Comparison of ENCODE assay signal across 21 cellular contexts in genomic region chr2:73043978-73044832, GRCh38. TPM values are rescaled to one million over a fixed set of nuclear protein-coding genes. Genes with fewer than 3 reads are reported as not detected.
A peak's percentile ranks its signal among the peaks of the same experiment; 100 is the strongest.
DNase-seq lines count a peak whose midpoint lies in the region; ATAC-seq, FAIRE-seq and TF ChIP-seq lines count a peak whose summit lies in the region.
"Had no signal": no experiment of that assay in that cellular context is flagged by ENCODE, and none has a peak within 500 bp of the region (broad histone marks: within the 10 kb centered on the region; RNA-seq: fewer than 3 reads in every experiment).

No MANE protein-coding gene starts in this region.

- H3K9me3 Mint-ChIP-seq in astrocyte (ENCODE audit: unreplicated experiment): no peaks in the 10 kb centered on the region

- H3K9ac ChIP-seq in DND-41 (ENCODE audit: low read depth, low read length): no peak overlapping the region
- H3K9ac ChIP-seq in astrocyte (ENCODE audit: low read length): no peak overlapping the region
- H3K9ac ChIP-seq in SK-N-SH: no peak overlapping the region

- no peak for TF ChIP-seq RAD21 in SK-N-SH (IDR thresholded peaks at IDR 0.05; ENCODE audit: low read length)

- peaks cover 5% of the 10 kb centered on the region for H3K4me1 Mint-ChIP-seq in astrocyte (ENCODE audit: low read depth, unreplicated experiment)

- intact Hi-C loops in testis (cut with DNase I; ENCODE audit: low total_unique reads): no loop called here

- no peaks in the 10 kb centered on the region for H3F3A ChIP-seq in SK-N-SH (replicated peaks; ENCODE audit: insufficient read depth)

- H3K27ac Mint-ChIP-seq in astrocyte (ENCODE audit: unreplicated experiment): no peak overlapping the region

- no peaks in the 10 kb centered on the region for H3K9me2 ChIP-seq in SK-N-SH

- WGBS in SK-N-SH (ENCODE audit: low lambda C conversion rate): 98% methylated on average over 10 of the region's 12 CpGs
- 83 to 86% methylated on average over 11 to 12 of the region's 12 CpGs for WGBS in testis, 2 donors

- H2AFZ ChIP-seq in DND-41 (ENCODE audit: low read depth, low read length): no peak overlapping the region
- no peak overlapping the region for H2AFZ ChIP-seq in astrocyte (ENCODE audit: low read depth, low read length)
- no peak overlapping the region for H2AFZ ChIP-seq in SK-N-SH (ENCODE audit: low read depth)
- H2AFZ ChIP-seq: PC-9 had no signal

- peak; percentile 58 for DNase-seq in Ammon's horn (ENCODE audit: low spot score)
- peak; percentile 14 for DNase-seq in DND-41
- peak; percentile 21 for DNase-seq in astrocyte (ENCODE audit: low read depth)
- DNase-seq in medulla oblongata (ENCODE audit: extremely low spot score): peak; percentile 70
- DNase-seq in SK-N-SH: no peak
- no peak for DNase-seq in testis
- DNase-seq in HTR-8/SVneo (ENCODE audit: insufficient read length, low spot score): no peak
- no peak for DNase-seq in superior temporal gyrus (ENCODE audit: extremely low spot score)
- DNase-seq: activated CD4-positive, alpha-beta T cell treated with anti-CD3 and anti-CD28 coated beads for 48 hours; activated T-cell treated with anti-CD3 and anti-CD28 coated beads, Interleukin-2, amount 50 U/mL, for 1 hour; colonic mucosa; KBM-7; mucosa of descending colon; NCI-H1417 treated with DMSO at 0.1 percent for 48 hours; NCI-H526 treated with DMSO at 0.1 percent for 48 hours; PC-9; stimulated activated naive CD4-positive, alpha-beta T cell had no signal

- H3K36me3 Mint-ChIP-seq in astrocyte (ENCODE audit: low read depth, unreplicated experiment): peaks cover 4% of the 10 kb centered on the region

- H3K4me2 ChIP-seq in DND-41 (ENCODE audit: insufficient read depth, low read length) (no peak overlapping the region), astrocyte (ENCODE audit: low read length) (no peak overlapping the region), SK-N-SH (no peak overlapping the region)
- H3K4me2 ChIP-seq: PC-9, smooth muscle cell had no signal

- FAIRE-seq in astrocyte (lab: Jason Lieb, UNC) (no peak), HTR-8/SVneo (lab: Jason Lieb, UNC) (no peak)
- FAIRE-seq: islet of Langerhans had no signal

- H3K4me3 ChIP-seq in DND-41 (ENCODE audit: low read depth in 1 of 2, low read length in 2 of 2) (no peak overlapping the region), astrocyte (ENCODE audit: insufficient read depth, low read depth, low read length) (no peak overlapping the region), SK-N-SH (ENCODE audit: low read depth in 2 of 2, low read length in 1 of 2) (no peak overlapping the region), testis (no peak overlapping the region)
- H3K4me3 ChIP-seq: colonic mucosa, mucosa of descending colon, ovary, PC-9, smooth muscle cell, vagina had no signal

- no peak for TF ChIP-seq POLR2A in testis (IDR thresholded peaks at IDR 0.05)

- H4K20me1 ChIP-seq in DND-41 (ENCODE audit: insufficient read depth, low read length) (no peaks in the 10 kb centered on the region), astrocyte (ENCODE audit: insufficient read depth, low read length) (peaks cover 4% of the 10 kb centered on the region), SK-N-SH (ENCODE audit: insufficient read depth) (no peaks in the 10 kb centered on the region)

- peak; percentile 69 for ATAC-seq in DND-41 (ENCODE audit: insufficient read depth, low read depth)
- ATAC-seq: mucosa of descending colon had no signal

- no peak for TF ChIP-seq CTCF in DND-41 (IDR thresholded peaks at IDR 0.05; ENCODE audit: borderline replicate concordance, extremely low read depth, low read length, poor library complexity, severe bottlenecking)
- TF ChIP-seq CTCF in astrocyte (IDR thresholded peaks at IDR 0.05; ENCODE audit: insufficient read depth, low read depth, low read length): no peak
- no peak for TF ChIP-seq CTCF in SK-N-SH (IDR thresholded peaks at IDR 0.05)
- no peak for TF ChIP-seq CTCF in testis (IDR thresholded peaks at IDR 0.05)

- H3K4me3 Mint-ChIP-seq in astrocyte (ENCODE audit: unreplicated experiment): no peak overlapping the region

- H3K27ac ChIP-seq in DND-41 (ENCODE audit: low read length) (no peak overlapping the region), astrocyte (ENCODE audit: low read depth, low read length) (no peak overlapping the region), SK-N-SH (ENCODE audit: low read depth in 2 of 2, low read length in 1 of 2) (no peak overlapping the region), testis (no peak overlapping the region)
- H3K27ac ChIP-seq: colonic mucosa, ovary, PC-9, vagina had no signal

- no peaks in the 10 kb centered on the region for H3K27me3 Mint-ChIP-seq in astrocyte (ENCODE audit: low read depth, unreplicated experiment)

- H3K79me2 ChIP-seq in DND-41 (ENCODE audit: insufficient read depth, low read length) (no peaks in the 10 kb centered on the region), astrocyte (ENCODE audit: insufficient read depth, low read length) (peaks cover 6% of the 10 kb centered on the region), SK-N-SH (ENCODE audit: insufficient read depth) (no peaks in the 10 kb centered on the region)

- H3K27me3 ChIP-seq in DND-41 (ENCODE audit: insufficient read depth, low read length, poor library complexity) (no peaks in the 10 kb centered on the region), astrocyte (ENCODE audit: insufficient read depth, low read length) (no peaks in the 10 kb centered on the region), SK-N-SH (ENCODE audit: insufficient read depth) (no peaks in the 10 kb centered on the region), testis (no peaks in the 10 kb centered on the region)
- H3K27me3 ChIP-seq: colonic mucosa, ovary, vagina had no signal

- no peaks in the 10 kb centered on the region for H3K9me3 ChIP-seq in DND-41 (ENCODE audit: insufficient read depth, low read length, severe bottlenecking)
- no peaks in the 10 kb centered on the region for H3K9me3 ChIP-seq in astrocyte (ENCODE audit: insufficient read depth, low read depth, low read length)
- H3K9me3 ChIP-seq in SK-N-SH: no peaks in the 10 kb centered on the region
- H3K9me3 ChIP-seq in testis: no peaks in the 10 kb centered on the region
- H3K9me3 ChIP-seq: colonic mucosa, mucosa of descending colon, ovary, vagina had no signal

- H3K36me3 ChIP-seq in DND-41 (ENCODE audit: insufficient read depth, low read length): no peaks in the 10 kb centered on the region
- no peaks in the 10 kb centered on the region for H3K36me3 ChIP-seq in astrocyte (ENCODE audit: insufficient read depth, low read length)
- peaks cover 0 to 4% of the 10 kb centered on the region in 2 experiments for H3K36me3 ChIP-seq in SK-N-SH (replicated peaks in 1 of 2; ENCODE audit: control insufficient read depth in 1 of 2, insufficient read depth in 2 of 2, low read length in 1 of 2)
- H3K36me3 ChIP-seq in testis (ENCODE audit: low read depth, missing control alignments): no peaks in the 10 kb centered on the region
- H3K36me3 ChIP-seq: colonic mucosa, ovary had no signal

- POLR2A ChIA-PET in SK-N-SH (lab: Yijun Ruan, JAX): no interaction called here

- no peak for TF ChIP-seq EP300 in SK-N-SH (IDR thresholded peaks at IDR 0.05; ENCODE audit: borderline replicate concordance in 1 of 2, low read depth in 1 of 2, low read length in 1 of 2)

- CTCF ChIA-PET in SK-N-SH (lab: Yijun Ruan, JAX): no interaction called here

- H3K4me1 ChIP-seq in DND-41 (ENCODE audit: insufficient read depth, low read length) (no peaks in the 10 kb centered on the region), astrocyte (ENCODE audit: insufficient read depth, low read length) (no peaks in the 10 kb centered on the region), SK-N-SH (ENCODE audit: control insufficient read depth in 1 of 2, insufficient read depth in 2 of 2, low read depth in 1 of 2, low read length in 1 of 2) (no peaks in the 10 kb centered on the region; a peak in 1 of 4 replicates), testis (no peaks in the 10 kb centered on the region)
- H3K4me1 ChIP-seq: colonic mucosa, vagina had no signal

TF ChIP-seq in SK-N-SH, 30 proteins besides CTCF, POLR2A, EP300 and RAD21:
- no peak for TF ChIP-seq USF1 (IDR thresholded peaks at IDR 0.05; ENCODE audit: borderline replicate concordance, low read depth)

RNA-seq across cellular contexts. Expression of gene SFXN5, which starts 27.3 kb away (rescaled TPM):
- total RNA-seq in astrocyte (14.9 and 15.9 TPM in 2 replicates), testis (10 to 100 TPM; 25.4 to 32.2 TPM)
- polyA plus RNA-seq in SK-N-SH (2012; rRNA removed) (9.9 and 11.0 TPM in 2 replicates), testis (ENCODE audit: insufficient read depth, low read depth, low replicate concordance) (24.0 TPM)
- polyA plus RNA-seq in SK-N-SH (2012; cell fraction: cytosol; rRNA removed): 4.5 and 6.4 TPM in 2 replicates
- polyA plus RNA-seq in SK-N-SH (2012; cell fraction: nucleus; rRNA removed): 36.2 and 48.1 TPM in 2 replicates

Comparison
In these comparisons a context has a peak if more than half of its experiments do, and no peak if none do; other contexts are left out.
1. DNase-seq: peak in Ammon's horn (single experiment), DND-41 (single experiment), astrocyte (single experiment) and medulla oblongata (single experiment); none in SK-N-SH (single experiment), testis (single experiment), HTR-8/SVneo (single experiment) and superior temporal gyrus (single experiment).